ENCODE assay signal across 8 cellular contexts in genomic region chr15:38252481-38253311, GRCh38. TPM values are rescaled to one million over a fixed set of nuclear protein-coding genes. Genes with fewer than 3 reads are reported as not detected.
DNase-seq lines count a peak whose midpoint lies in the region; TF ChIP-seq lines count a peak whose summit lies in the region.

Gene SPRED1, plus strand, starts transcription at chr15:38252836. Its CDS starts 350 bp downstream, at chr15:38253186.

- no peak for TF ChIP-seq POLR2A in esophagus squamous epithelium (IDR thresholded peaks at IDR 0.05)

- H3K36me3 ChIP-seq in MM.1S (replicated peaks; ENCODE audit: insufficient read depth, low read length): no peaks in the 10 kb centered on the region
- H3K36me3 ChIP-seq in esophagus squamous epithelium: no peaks in the 10 kb centered on the region
- H3K36me3 ChIP-seq in mucosa of stomach (ENCODE audit: control insufficient read depth, insufficient read depth, low read length): no peaks in the 10 kb centered on the region

- peaks cover 28% of the 10 kb centered on the region for H3F3A ChIP-seq in MM.1S (ENCODE audit: insufficient read depth, low read length)

- peak within 1 kb of the TSS; percentile 71 for H3K27ac ChIP-seq in MM.1S (ENCODE audit: low read length)
- H3K27ac ChIP-seq in esophagus squamous epithelium: peak within 1 kb of the TSS; percentile 98 to 99 (median 98)

- peak within 1 kb of the TSS; percentile 79 for H3K4me3 ChIP-seq in GM08714 (ENCODE audit: low read length)
- peak within 1 kb of the TSS; percentile 92 for H3K4me3 ChIP-seq in MM.1S (ENCODE audit: low read length)
- H3K4me3 ChIP-seq in esophagus squamous epithelium: peak within 1 kb of the TSS; percentile 89 to 99 (median 93)
- H3K4me3 ChIP-seq in mucosa of stomach (ENCODE audit: low read length): peak within 1 kb of the TSS; percentile 52

- intact Hi-C loops in esophagus squamous epithelium (cut with DNase I): no loop called here

- peaks cover 52% of the 10 kb centered on the region for H3K79me2 ChIP-seq in MM.1S (ENCODE audit: low read length)

- H3K4me1 ChIP-seq in MM.1S (ENCODE audit: low read length): peaks cover 14% of the 10 kb centered on the region
- peaks cover 10 to 54% (median 15%) of the 10 kb centered on the region in 3 donors for H3K4me1 ChIP-seq in esophagus squamous epithelium
- peaks cover 8% of the 10 kb centered on the region for H3K4me1 ChIP-seq in mucosa of stomach (ENCODE audit: control insufficient read depth, insufficient read depth, low read length)

- peak; percentile 53 for DNase-seq in GOT3 (lab: John Stamatoyannopoulos, UW)
- peak; percentile 19 for DNase-seq in MM.1S
- peak; percentile 5 for DNase-seq in activated T-cell treated with anti-CD3 and anti-CD28 coated beads for 4 hours
- DNase-seq in esophagus squamous epithelium (lab: John Stamatoyannopoulos, UW): no peak
- DNase-seq in DMS79 (lab: John Stamatoyannopoulos, UW): no peak

- H3K27me3 ChIP-seq in MM.1S (replicated peaks; ENCODE audit: insufficient read depth, low read length) (no peaks in the 10 kb centered on the region), esophagus squamous epithelium (no peaks in the 10 kb centered on the region), mucosa of stomach (ENCODE audit: control insufficient read depth, insufficient read depth, low read length) (no peaks in the 10 kb centered on the region)

- H3K9me3 ChIP-seq in MM.1S (replicated peaks; ENCODE audit: insufficient read depth, low read length) (no peaks in the 10 kb centered on the region), esophagus squamous epithelium (no peaks in the 10 kb centered on the region), mucosa of stomach (ENCODE audit: control insufficient read depth, low read length) (no peaks in the 10 kb centered on the region)

- H4K20me1 ChIP-seq in MM.1S (ENCODE audit: insufficient read depth, low read length): peaks cover 12% of the 10 kb centered on the region

- H3K9ac ChIP-seq in MM.1S (ENCODE audit: low read length) (peak within 1 kb of the TSS; percentile 74), mucosa of stomach (ENCODE audit: low read length) (peak within 1 kb of the TSS; percentile 83)

- WGBS in esophagus squamous epithelium, 2 donors: 1 to 3% methylated on average over 6 to 12 of the region's 73 CpGs

- TF ChIP-seq CTCF in MM.1S (IDR thresholded peaks at IDR 0.05; ENCODE audit: low read length): no peak
- TF ChIP-seq CTCF in esophagus squamous epithelium (IDR thresholded peaks at IDR 0.05): no peak
- TF ChIP-seq CTCF in subcutaneous adipose tissue (IDR thresholded peaks at IDR 0.05; ENCODE audit: low read depth): no peak

- peak within 1 kb of the TSS; percentile 78 for H3K4me2 ChIP-seq in MM.1S (ENCODE audit: low read depth, low read length)

- H3K9me2 ChIP-seq in MM.1S (replicated peaks; ENCODE audit: insufficient read depth, low read length): no peaks in the 10 kb centered on the region

- peak within 1 kb of the TSS; percentile 66 for H2AFZ ChIP-seq in MM.1S (ENCODE audit: low read length)

RNA-seq across cellular contexts. Expression of gene SPRED1, which starts in this region (rescaled TPM):
- total RNA-seq in esophagus squamous epithelium (10 to 100 TPM in 2 of 4 donors, 1 to 10 TPM in 2; 4.3 to 16.4 (median 9.3) TPM), subcutaneous adipose tissue (10 to 100 TPM; 22.2 to 41.7 (median 29.8) TPM)

Comparison
In these comparisons a context has a peak if more than half of its experiments do, and no peak if none do; other contexts are left out.
1. DNase-seq: peak in GOT3 (single experiment), MM.1S (single experiment) and activated T-cell treated with anti-CD3 and anti-CD28 coated beads for 4 hours (single experiment); none in esophagus squamous epithelium (single experiment) and DMS79 (single experiment).
2. Peak in every context shown above with its lines, with median percentiles within 50 percentile points of each other: H3K4me3 ChIP-seq.